Comparison of ENCODE assay signal across 2 cellular contexts in the genomic region with DNA sequence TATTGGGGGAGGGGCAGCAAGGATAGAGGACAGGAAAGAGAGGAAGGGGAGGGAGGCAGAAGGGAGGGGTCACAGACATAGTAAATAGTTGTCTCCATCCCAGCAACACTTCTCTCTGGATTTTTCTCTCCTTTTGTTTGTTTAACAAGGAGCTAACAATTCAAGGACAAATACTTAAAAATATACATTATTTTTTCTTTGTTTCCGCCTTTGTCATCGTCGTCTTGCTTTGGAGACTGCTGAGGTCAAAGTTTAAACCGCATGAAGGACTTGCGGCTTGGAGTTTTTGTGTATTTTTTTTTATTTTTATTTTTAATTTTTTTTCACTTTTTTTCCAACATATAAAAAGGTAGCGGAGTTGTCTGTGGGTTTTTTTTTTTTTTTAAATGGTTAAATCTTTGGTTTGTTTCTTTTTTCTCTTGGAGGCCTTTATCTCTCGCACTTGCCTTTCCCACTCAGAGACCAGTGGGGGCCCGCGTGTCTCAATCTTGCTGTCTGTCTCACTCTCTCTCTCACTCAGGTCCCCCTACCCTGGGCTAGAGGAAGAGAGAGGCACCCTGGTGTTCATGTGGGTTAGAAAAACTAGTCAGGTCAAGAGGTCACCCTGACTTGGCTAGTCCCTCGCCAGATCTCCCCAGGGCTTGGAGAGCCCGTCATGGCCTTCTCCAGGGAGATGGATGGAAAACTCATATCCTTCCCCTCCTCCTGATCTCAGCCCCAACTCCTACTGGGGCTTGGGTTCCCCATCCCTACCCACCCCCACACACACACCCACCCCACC.
A peak's percentile ranks its signal among the peaks of the same experiment; 100 is the strongest.
TF ChIP-seq lines count a peak whose summit lies in the region.

No MANE protein-coding gene starts in this region.

TF ChIP-seq in IMR-90, 13 proteins besides CTCF, POLR2A, EP300 and RAD21:
- no peak for TF ChIP-seq RFX5 (IDR thresholded peaks at IDR 0.05; ENCODE audit: low read depth, low read length)

TF ChIP-seq in K562, 482 proteins besides CTCF, POLR2A, EP300 and RAD21:
- peak; percentile 56; the same call in 1 of the 2 replicates for TF ChIP-seq NR2C1 (IDR thresholded peaks at IDR 0.05)
- TF ChIP-seq NR2C1 (tag; IDR thresholded peaks at IDR 0.05) = 0 out of 2 replicates have a peak, but pooled peaks have one; percentile 6
- TF ChIP-seq, protein P1, sequence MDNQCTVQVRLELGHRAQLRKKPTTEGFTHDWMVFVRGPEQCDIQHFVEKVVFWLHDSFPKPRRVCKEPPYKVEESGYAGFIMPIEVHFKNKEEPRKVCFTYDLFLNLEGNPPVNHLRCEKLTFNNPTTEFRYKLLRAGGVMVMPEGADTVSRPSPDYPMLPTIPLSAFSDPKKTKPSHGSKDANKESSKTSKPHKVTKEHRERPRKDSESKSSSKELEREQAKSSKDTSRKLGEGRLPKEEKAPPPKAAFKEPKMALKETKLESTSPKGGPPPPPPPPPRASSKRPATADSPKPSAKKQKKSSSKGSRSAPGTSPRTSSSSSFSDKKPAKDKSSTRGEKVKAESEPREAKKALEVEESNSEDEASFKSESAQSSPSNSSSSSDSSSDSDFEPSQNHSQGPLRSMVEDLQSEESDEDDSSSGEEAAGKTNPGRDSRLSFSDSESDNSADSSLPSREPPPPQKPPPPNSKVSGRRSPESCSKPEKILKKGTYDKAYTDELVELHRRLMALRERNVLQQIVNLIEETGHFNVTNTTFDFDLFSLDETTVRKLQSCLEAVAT (IDR thresholded peaks at IDR 0.05) = peak in 1 of 2 experiments; percentile 48; a peak in 1 of 4 replicates
- TF ChIP-seq BACH1 (tag; IDR thresholded peaks at IDR 0.05) = no peak
- TF ChIP-seq LARP7 (IDR thresholded peaks at IDR 0.05) = no peak
- TF ChIP-seq, protein P2, sequence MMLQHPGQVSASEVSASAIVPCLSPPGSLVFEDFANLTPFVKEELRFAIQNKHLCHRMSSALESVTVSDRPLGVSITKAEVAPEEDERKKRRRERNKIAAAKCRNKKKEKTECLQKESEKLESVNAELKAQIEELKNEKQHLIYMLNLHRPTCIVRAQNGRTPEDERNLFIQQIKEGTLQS (IDR thresholded peaks at IDR 0.05) = no peak
- TF ChIP-seq, protein P2 (CRISPR knock-in tag; conservative IDR thresholded peaks at IDR 0.05) = no peak
- TF ChIP-seq RBM25 (IDR thresholded peaks at IDR 0.05; ENCODE audit: low read depth, low read length, severe bottlenecking) = no peak
- no peak for TF ChIP-seq NR2C2 (CRISPR knock-in tag; IDR thresholded peaks at IDR 0.05)
- peak; percentile 54; the same call in 1 of the 2 replicates for TF ChIP-seq NR2C2 (tag; IDR thresholded peaks at IDR 0.05)
- TF ChIP-seq, protein P3, sequence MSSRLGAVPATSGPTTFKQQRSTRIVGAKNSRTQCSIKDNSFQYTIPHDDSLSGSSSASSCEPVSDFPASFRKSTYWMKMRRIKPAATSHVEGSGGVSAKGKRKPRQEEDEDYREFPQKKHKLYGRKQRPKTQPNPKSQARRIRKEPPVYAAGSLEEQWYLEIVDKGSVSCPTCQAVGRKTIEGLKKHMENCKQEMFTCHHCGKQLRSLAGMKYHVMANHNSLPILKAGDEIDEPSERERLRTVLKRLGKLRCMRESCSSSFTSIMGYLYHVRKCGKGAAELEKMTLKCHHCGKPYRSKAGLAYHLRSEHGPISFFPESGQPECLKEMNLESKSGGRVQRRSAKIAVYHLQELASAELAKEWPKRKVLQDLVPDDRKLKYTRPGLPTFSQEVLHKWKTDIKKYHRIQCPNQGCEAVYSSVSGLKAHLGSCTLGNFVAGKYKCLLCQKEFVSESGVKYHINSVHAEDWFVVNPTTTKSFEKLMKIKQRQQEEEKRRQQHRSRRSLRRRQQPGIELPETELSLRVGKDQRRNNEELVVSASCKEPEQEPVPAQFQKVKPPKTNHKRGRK (tag; IDR thresholded peaks at IDR 0.05) = 0 out of 2 replicates have a peak, but pooled peaks have one; percentile 30
- TF ChIP-seq ZNF165 (CRISPR knock-in tag; IDR thresholded peaks at IDR 0.05; ENCODE audit: borderline replicate concordance) = no peak
- no peak for TF ChIP-seq ZNF311 (CRISPR knock-in tag; IDR thresholded peaks at IDR 0.05)
- TF ChIP-seq RBM22 (IDR thresholded peaks at IDR 0.05; ENCODE audit: low read depth, low read length, poor library complexity, severe bottlenecking) = no peak
- TF ChIP-seq SMARCA5 (IDR thresholded peaks at IDR 0.05) = no peak
- TF ChIP-seq U2AF2 (optimal IDR thresholded peaks at IDR 0.05; ENCODE audit: low read depth, low read length) = no peak
- TF ChIP-seq, protein P4, sequence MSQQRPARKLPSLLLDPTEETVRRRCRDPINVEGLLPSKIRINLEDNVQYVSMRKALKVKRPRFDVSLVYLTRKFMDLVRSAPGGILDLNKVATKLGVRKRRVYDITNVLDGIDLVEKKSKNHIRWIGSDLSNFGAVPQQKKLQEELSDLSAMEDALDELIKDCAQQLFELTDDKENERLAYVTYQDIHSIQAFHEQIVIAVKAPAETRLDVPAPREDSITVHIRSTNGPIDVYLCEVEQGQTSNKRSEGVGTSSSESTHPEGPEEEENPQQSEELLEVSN (IDR thresholded peaks at IDR 0.05; ENCODE audit: borderline replicate concordance in 1 of 2, extremely low read depth in 1 of 2, insufficient read depth in 1 of 2, insufficient read length in 1 of 2, low read depth in 1 of 2, low read length in 1 of 2, poor library complexity in 1 of 2, severe bottlenecking in 1 of 2) = peak in 1 of 2 experiments; percentile 27
- TF ChIP-seq POU5F1 (IDR thresholded peaks at IDR 0.05; ENCODE audit: borderline replicate concordance, low read depth, low read length, partially characterized antibody) = no peak
- TF ChIP-seq, protein P5, sequence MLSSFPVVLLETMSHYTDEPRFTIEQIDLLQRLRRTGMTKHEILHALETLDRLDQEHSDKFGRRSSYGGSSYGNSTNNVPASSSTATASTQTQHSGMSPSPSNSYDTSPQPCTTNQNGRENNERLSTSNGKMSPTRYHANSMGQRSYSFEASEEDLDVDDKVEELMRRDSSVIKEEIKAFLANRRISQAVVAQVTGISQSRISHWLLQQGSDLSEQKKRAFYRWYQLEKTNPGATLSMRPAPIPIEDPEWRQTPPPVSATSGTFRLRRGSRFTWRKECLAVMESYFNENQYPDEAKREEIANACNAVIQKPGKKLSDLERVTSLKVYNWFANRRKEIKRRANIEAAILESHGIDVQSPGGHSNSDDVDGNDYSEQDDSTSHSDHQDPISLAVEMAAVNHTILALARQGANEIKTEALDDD (IDR thresholded peaks at IDR 0.05) = peak; percentile 88
- TF ChIP-seq PTTG1 (tag; IDR thresholded peaks at IDR 0.05; ENCODE audit: low read depth) = no peak
- TF ChIP-seq, protein P6, sequence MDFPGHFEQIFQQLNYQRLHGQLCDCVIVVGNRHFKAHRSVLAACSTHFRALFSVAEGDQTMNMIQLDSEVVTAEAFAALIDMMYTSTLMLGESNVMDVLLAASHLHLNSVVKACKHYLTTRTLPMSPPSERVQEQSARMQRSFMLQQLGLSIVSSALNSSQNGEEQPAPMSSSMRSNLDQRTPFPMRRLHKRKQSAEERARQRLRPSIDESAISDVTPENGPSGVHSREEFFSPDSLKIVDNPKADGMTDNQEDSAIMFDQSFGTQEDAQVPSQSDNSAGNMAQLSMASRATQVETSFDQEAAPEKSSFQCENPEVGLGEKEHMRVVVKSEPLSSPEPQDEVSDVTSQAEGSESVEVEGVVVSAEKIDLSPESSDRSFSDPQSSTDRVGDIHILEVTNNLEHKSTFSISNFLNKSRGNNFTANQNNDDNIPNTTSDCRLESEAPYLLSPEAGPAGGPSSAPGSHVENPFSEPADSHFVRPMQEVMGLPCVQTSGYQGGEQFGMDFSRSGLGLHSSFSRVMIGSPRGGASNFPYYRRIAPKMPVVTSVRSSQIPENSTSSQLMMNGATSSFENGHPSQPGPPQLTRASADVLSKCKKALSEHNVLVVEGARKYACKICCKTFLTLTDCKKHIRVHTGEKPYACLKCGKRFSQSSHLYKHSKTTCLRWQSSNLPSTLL (IDR thresholded peaks at IDR 0.05) = no peak
- no peak for TF ChIP-seq NCOA6 (IDR thresholded peaks at IDR 0.05)
- TF ChIP-seq, protein P7, sequence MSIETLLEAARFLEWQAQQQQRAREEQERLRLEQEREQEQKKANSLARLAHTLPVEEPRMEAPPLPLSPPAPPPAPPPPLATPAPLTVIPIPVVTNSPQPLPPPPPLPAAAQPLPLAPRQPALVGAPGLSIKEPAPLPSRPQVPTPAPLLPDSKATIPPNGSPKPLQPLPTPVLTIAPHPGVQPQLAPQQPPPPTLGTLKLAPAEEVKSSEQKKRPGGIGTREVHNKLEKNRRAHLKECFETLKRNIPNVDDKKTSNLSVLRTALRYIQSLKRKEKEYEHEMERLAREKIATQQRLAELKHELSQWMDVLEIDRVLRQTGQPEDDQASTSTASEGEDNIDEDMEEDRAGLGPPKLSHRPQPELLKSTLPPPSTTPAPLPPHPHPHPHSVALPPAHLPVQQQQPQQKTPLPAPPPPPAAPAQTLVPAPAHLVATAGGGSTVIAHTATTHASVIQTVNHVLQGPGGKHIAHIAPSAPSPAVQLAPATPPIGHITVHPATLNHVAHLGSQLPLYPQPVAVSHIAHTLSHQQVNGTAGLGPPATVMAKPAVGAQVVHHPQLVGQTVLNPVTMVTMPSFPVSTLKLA (conservative IDR thresholded peaks at IDR 0.05) = no peak
- no peak for TF ChIP-seq CBFA2T2 (conservative IDR thresholded peaks at IDR 0.05)
- TF ChIP-seq HIVEP1 (CRISPR knock-in tag; IDR thresholded peaks at IDR 0.05) = no peak
- TF ChIP-seq ZNF41 (CRISPR knock-in tag; conservative IDR thresholded peaks at IDR 0.05) = no peak
- TF ChIP-seq ZBTB7A (IDR thresholded peaks at IDR 0.05; ENCODE audit: borderline replicate concordance, control insufficient read depth, low read depth, low read length) = peak; percentile 46; the same call in 1 of the 2 replicates
